13 cellular contexts compared by ENCODE assay signal in genomic region chr5:131296213-131296672, GRCh38. TPM values are rescaled to one million over a fixed set of nuclear protein-coding genes. Genes with fewer than 3 reads are reported as not detected.
DNase-seq lines count a peak whose midpoint lies in the region; ATAC-seq and TF ChIP-seq lines count a peak whose summit lies in the region.
"Had no signal": no experiment of that assay in that cellular context is flagged by ENCODE, and none has a peak within 500 bp of the region (broad histone marks: within the 10 kb centered on the region; RNA-seq: fewer than 3 reads in every experiment).

No MANE protein-coding gene starts in this region.

- POLR2A ChIA-PET in OCI-LY7 (lab: Charles Lee), result no interaction called here

- H3K9me3 Mint-ChIP-seq in activated naive CD4-positive, alpha-beta T cell treated with anti-CD3 and anti-CD28 coated beads, Interleukin-2, amount 10 ng/mL, durations not matched to agents 7 days and 5 days, result no peaks in the 10 kb centered on the region
- no peaks in the 10 kb centered on the region for H3K9me3 Mint-ChIP-seq in T-helper 1 cell treated with Interleukin-12 subunit alpha and Interleukin-12 subunit beta and Interleukin-4 antibody, amounts not matched to agents 30 μg/mL and 1 μg/mL, for 36 hours
- H3K9me3 Mint-ChIP-seq in central memory CD8-positive, alpha-beta T cell, result no peaks in the 10 kb centered on the region

- H3K4me1 Mint-ChIP-seq in activated naive CD4-positive, alpha-beta T cell treated with anti-CD3 and anti-CD28 coated beads, Interleukin-2, amount 10 ng/mL, durations not matched to agents 7 days and 5 days, result peaks cover 78% of the 10 kb centered on the region
- peaks cover 52% of the 10 kb centered on the region for H3K4me1 Mint-ChIP-seq in T-helper 1 cell treated with Interleukin-12 subunit alpha and Interleukin-12 subunit beta and Interleukin-4 antibody, amounts not matched to agents 30 μg/mL and 1 μg/mL, for 36 hours (ENCODE audit: low read depth)
- H3K4me1 Mint-ChIP-seq in central memory CD8-positive, alpha-beta T cell, result peaks cover 60% of the 10 kb centered on the region

- H3K27me3 Mint-ChIP-seq in activated naive CD4-positive, alpha-beta T cell treated with anti-CD3 and anti-CD28 coated beads, Interleukin-2, amount 10 ng/mL, durations not matched to agents 7 days and 5 days, result no peaks in the 10 kb centered on the region
- H3K27me3 Mint-ChIP-seq in T-helper 1 cell treated with Interleukin-12 subunit alpha and Interleukin-12 subunit beta and Interleukin-4 antibody, amounts not matched to agents 30 μg/mL and 1 μg/mL, for 36 hours (ENCODE audit: low read depth), result no peaks in the 10 kb centered on the region
- H3K27me3 Mint-ChIP-seq in central memory CD8-positive, alpha-beta T cell, result no peaks in the 10 kb centered on the region

- H3K9me3 ChIP-seq in thymus (ENCODE audit: control insufficient read depth) (no peaks in the 10 kb centered on the region), OCI-LY7 (ENCODE audit: low read length) (0 out of 2 replicates have a peak, but pooled peaks cover 5% of the 10 kb centered on the region)
- H3K9me3 ChIP-seq: right atrium auricular region had no signal

- CTCF ChIA-PET in activated naive CD4-positive, alpha-beta T cell treated with anti-CD3 and anti-CD28 coated beads, Interleukin-2, amount 10 ng/mL, durations not matched to agents 7 days and 5 days (lab: Charles Lee), result no interaction called here
- CTCF ChIA-PET in OCI-LY7 (lab: Charles Lee; ENCODE audit: unreplicated experiment), result no interaction called here

- peaks cover 6% of the 10 kb centered on the region for H3K4me1 ChIP-seq in thymus (ENCODE audit: control insufficient read depth, insufficient read depth, low read length)
- no peaks in the 10 kb centered on the region for H3K4me1 ChIP-seq in OCI-LY7 (ENCODE audit: insufficient read depth, low read length, poor library complexity, severe bottlenecking)
- H3K4me1 ChIP-seq: right atrium auricular region had no signal

- 0 out of 2 replicates have a peak, but pooled peaks cover 6% of the 10 kb centered on the region for H4K20me1 ChIP-seq in OCI-LY7 (ENCODE audit: insufficient read depth, low read length)

- no peak overlapping the region for H3K4me2 ChIP-seq in OCI-LY7 (ENCODE audit: low read length)

- H3K27me3 ChIP-seq in thymus (ENCODE audit: control insufficient read depth, insufficient read depth), result no peaks in the 10 kb centered on the region
- H3K27me3 ChIP-seq: right atrium auricular region had no signal

- no peak overlapping the region for H2AFZ ChIP-seq in OCI-LY7 (ENCODE audit: low read length)

- no peak overlapping the region for H3K4me3 Mint-ChIP-seq in activated naive CD4-positive, alpha-beta T cell treated with anti-CD3 and anti-CD28 coated beads, Interleukin-2, amount 10 ng/mL, durations not matched to agents 7 days and 5 days
- H3K4me3 Mint-ChIP-seq in T-helper 1 cell treated with Interleukin-12 subunit alpha and Interleukin-12 subunit beta and Interleukin-4 antibody, amounts not matched to agents 30 μg/mL and 1 μg/mL, for 36 hours, result peak overlapping the region; percentile 63
- H3K4me3 Mint-ChIP-seq in central memory CD8-positive, alpha-beta T cell, result peak overlapping the region; percentile 65

- TF ChIP-seq CTCF in OCI-LY7 (conservative IDR thresholded peaks at IDR 0.05; ENCODE audit: low read length), result no peak

- H3K9me2 ChIP-seq in OCI-LY7 (ENCODE audit: insufficient read depth, low read length), result no peaks in the 10 kb centered on the region

- intact Hi-C loops in OCI-LY7 (cut with micrococcal nuclease; ENCODE audit: unreplicated experiment), result no loop called here

- no peaks in the 10 kb centered on the region for H3K36me3 ChIP-seq in thymus (ENCODE audit: control insufficient read depth, insufficient read depth)
- H3K36me3 ChIP-seq in OCI-LY7 (ENCODE audit: insufficient read depth, low read length), result peaks cover 52% of the 10 kb centered on the region
- H3K36me3 ChIP-seq: right atrium auricular region had no signal

- H3K4me3 ChIP-seq in thymus (ENCODE audit: low read length) (no peak overlapping the region), OCI-LY7 (ENCODE audit: low read depth, low read length, poor library complexity, severe bottlenecking) (no peak overlapping the region)
- H3K4me3 ChIP-seq: coronary artery, right atrium auricular region had no signal

- peak; percentile 79 for ATAC-seq in central memory CD8-positive, alpha-beta T cell (replicated peaks; ENCODE audit: extremely low read depth, poor library complexity, severe bottlenecking)
- no peak for ATAC-seq in GM19023 (IDR thresholded peaks at IDR 0.05; ENCODE audit: unreplicated experiment)

- BruUV-seq in OCI-LY7 (replicated peaks; lab: Mats Ljungman, UMichigan), result no TSS peak

- DNase-seq in activated naive CD4-positive, alpha-beta T cell treated with anti-CD3 and anti-CD28 coated beads, Interleukin-2, amount 10 ng/mL, durations not matched to agents 7 days and 5 days, result peak; percentile 45
- no peak for DNase-seq in activated naive CD4-positive, alpha-beta T cell treated with anti-CD3 and anti-CD28 coated beads, Interleukin-2, amount 50 U/mL, for 16 hours
- DNase-seq in central memory CD8-positive, alpha-beta T cell (ENCODE audit: low spot score in 2 of 2), result no peak
- no peak for DNase-seq in DMS79 (lab: John Stamatoyannopoulos, UW)
- DNase-seq in OCI-LY7 (ENCODE audit: low spot score), result no peak
- DNase-seq: midbrain, NCI-H146, NCI-H226 had no signal

- peaks cover 94% of the 10 kb centered on the region for H3K79me2 ChIP-seq in OCI-LY7 (ENCODE audit: insufficient read depth, low read depth, low read length)

- H3K27ac ChIP-seq in thymus (ENCODE audit: low read depth) (peak overlapping the region; percentile 46), OCI-LY7 (ENCODE audit: low read depth, low read length, poor library complexity, severe bottlenecking) (no peak overlapping the region)
- H3K27ac ChIP-seq: coronary artery, right atrium auricular region had no signal

- WGBS in thymus, result 57% methylated on average over 2 of the region's 2 CpGs

- peaks cover 59% of the 10 kb centered on the region for H3K36me3 Mint-ChIP-seq in activated naive CD4-positive, alpha-beta T cell treated with anti-CD3 and anti-CD28 coated beads, Interleukin-2, amount 10 ng/mL, durations not matched to agents 7 days and 5 days
- peaks cover 38% of the 10 kb centered on the region for H3K36me3 Mint-ChIP-seq in T-helper 1 cell treated with Interleukin-12 subunit alpha and Interleukin-12 subunit beta and Interleukin-4 antibody, amounts not matched to agents 30 μg/mL and 1 μg/mL, for 36 hours (ENCODE audit: low read depth)
- H3K36me3 Mint-ChIP-seq in central memory CD8-positive, alpha-beta T cell (ENCODE audit: insufficient read depth), result peaks cover 39% of the 10 kb centered on the region

- peak overlapping the region; percentile 77 for H3K27ac Mint-ChIP-seq in activated naive CD4-positive, alpha-beta T cell treated with anti-CD3 and anti-CD28 coated beads, Interleukin-2, amount 10 ng/mL, durations not matched to agents 7 days and 5 days
- H3K27ac Mint-ChIP-seq in T-helper 1 cell treated with Interleukin-12 subunit alpha and Interleukin-12 subunit beta and Interleukin-4 antibody, amounts not matched to agents 30 μg/mL and 1 μg/mL, for 36 hours, result peak overlapping the region; percentile 81
- peak overlapping the region; percentile 89 for H3K27ac Mint-ChIP-seq in central memory CD8-positive, alpha-beta T cell (ENCODE audit: low read depth)

RNA-seq across cellular contexts. Expression of gene CDC42SE2, which starts 32.4 kb away (rescaled TPM):
- polyA plus RNA-seq in thymus, result 60.6 TPM
- 34.7 and 54.2 TPM in 2 replicates for total RNA-seq in OCI-LY7 (2014; rRNA removed; shearing (Covaris generic))
- 66.8 and 68.9 TPM in 2 replicates for total RNA-seq in OCI-LY7 (2022)
